Comparison of ENCODE assay signal across 29 cellular contexts in genomic region chr7:107680478-107680877, GRCh38. TPM values are rescaled to one million over a fixed set of nuclear protein-coding genes. Genes with fewer than 3 reads are reported as not detected.
"Had no signal": no experiment of that assay in that cellular context is flagged by ENCODE, and none has a peak within 500 bp of the region (broad histone marks: within the 10 kb centered on the region; RNA-seq: fewer than 3 reads in every experiment).

No MANE protein-coding gene starts in this region.

- H3K27me3 ChIP-seq: neural progenitor cell, ovary, right lobe of liver, sigmoid colon, stomach, tibial artery, transverse colon, upper lobe of right lung, vagina had no signal

- H3K4me3 ChIP-seq: neural progenitor cell, ovary, psoas muscle, right lobe of liver, sigmoid colon, stomach, thoracic aorta, tibial artery, transverse colon, upper lobe of right lung, vagina had no signal

- H3K9me3 Mint-ChIP-seq: natural killer cell; nephron; neural progenitor cell; stimulated activated effector memory CD8-positive, alpha-beta T cell treated with anti-CD3 and anti-CD28 coated beads, Interleukin-12 subunit alpha, Interleukin-12 subunit beta, amount 100 ng/mL, for 72 hours; stimulated activated naive B cell treated with anti-CD40 and anti-IgM and Interleukin-4, amounts not matched to agents 10 μg/mL and 1 μg/mL and 100 μg/mL, for 72 hours; stimulated activated naive CD8-positive, alpha-beta T cell treated with anti-CD3 and anti-CD28 coated beads, Interleukin-15, Interleukin-2, amounts not matched to agents 100 ng/mL and 50 ng/mL, for 24 hours; type B pancreatic cell had no signal

- H3K27ac Mint-ChIP-seq: natural killer cell; nephron; neural progenitor cell; progenitor cell of endocrine pancreas; stimulated activated effector memory CD8-positive, alpha-beta T cell treated with anti-CD3 and anti-CD28 coated beads, Interleukin-12 subunit alpha, Interleukin-12 subunit beta, amount 100 ng/mL, for 72 hours; stimulated activated naive B cell treated with anti-CD40 and anti-IgM and Interleukin-4, amounts not matched to agents 10 μg/mL and 1 μg/mL and 100 μg/mL, for 72 hours; stimulated activated naive CD8-positive, alpha-beta T cell treated with anti-CD3 and anti-CD28 coated beads, Interleukin-15, Interleukin-2, amounts not matched to agents 100 ng/mL and 50 ng/mL, for 24 hours; type B pancreatic cell had no signal

- H3K36me3 ChIP-seq: neural progenitor cell, ovary, right lobe of liver, sigmoid colon, stomach, thoracic aorta, tibial artery, transverse colon, upper lobe of right lung, vagina had no signal

- H3K4me2 ChIP-seq: neural progenitor cell had no signal

- DNase-seq: natural killer cell; occipital lobe; ovary; posterior cingulate gyrus; psoas muscle; right cardiac atrium; right lobe of liver; sigmoid colon; small intestine; stimulated activated CD4-positive, alpha-beta T cell treated with anti-CD3 and anti-CD28 coated beads, Interleukin-15, amount 100 ng/mL, for 24 hours; stimulated activated CD4-positive, alpha-beta T cell treated with anti-CD3 and anti-CD28 coated beads, Interleukin-2, amount 100 ng/mL, for 24 hours; stimulated activated CD4-positive, alpha-beta T cell treated with anti-CD3 and anti-CD28 coated beads, Interleukin-2, amount 100 ng/mL, for 48 hours; stimulated activated CD4-positive, alpha-beta T cell treated with anti-CD3 and anti-CD28 coated beads, Interleukin-4, amount 100 ng/mL, for 24 hours; stimulated activated naive B cell treated with anti-CD40 and anti-IgM and Interleukin-4, amounts not matched to agents 10 μg/mL and 1 μg/mL and 100 μg/mL, for 72 hours; stimulated activated naive CD4-positive, alpha-beta T cell treated with Interleukin-2 at 50 U/mL for 16 hours; stomach; tibial artery; transverse colon; upper lobe of right lung had no signal

- H3K36me3 Mint-ChIP-seq: natural killer cell; neural progenitor cell; stimulated activated effector memory CD8-positive, alpha-beta T cell treated with anti-CD3 and anti-CD28 coated beads, Interleukin-12 subunit alpha, Interleukin-12 subunit beta, amount 100 ng/mL, for 72 hours; stimulated activated naive B cell treated with anti-CD40 and anti-IgM and Interleukin-4, amounts not matched to agents 10 μg/mL and 1 μg/mL and 100 μg/mL, for 72 hours; type B pancreatic cell had no signal

- ATAC-seq: natural killer cell; psoas muscle; right cardiac atrium; right lobe of liver; stimulated activated effector memory CD8-positive, alpha-beta T cell treated with anti-CD3 and anti-CD28 coated beads, Interleukin-12 subunit alpha, Interleukin-12 subunit beta, amount 100 ng/mL, for 72 hours; stimulated activated naive B cell treated with anti-CD40 and anti-IgM and Interleukin-4, amounts not matched to agents 10 μg/mL and 1 μg/mL and 100 μg/mL, for 72 hours; upper lobe of right lung had no signal

- H3K4me3 Mint-ChIP-seq: natural killer cell; nephron; neural progenitor cell; stimulated activated effector memory CD8-positive, alpha-beta T cell treated with anti-CD3 and anti-CD28 coated beads, Interleukin-12 subunit alpha, Interleukin-12 subunit beta, amount 100 ng/mL, for 72 hours; stimulated activated naive B cell treated with anti-CD40 and anti-IgM and Interleukin-4, amounts not matched to agents 10 μg/mL and 1 μg/mL and 100 μg/mL, for 72 hours; stimulated activated naive CD8-positive, alpha-beta T cell treated with anti-CD3 and anti-CD28 coated beads, Interleukin-15, Interleukin-2, amounts not matched to agents 100 ng/mL and 50 ng/mL, for 24 hours; type B pancreatic cell had no signal

- H3K79me2 ChIP-seq: parathyroid adenoma had no signal

- H3K27me3 Mint-ChIP-seq: stimulated activated naive B cell treated with anti-CD40 and anti-IgM and Interleukin-4, amounts not matched to agents 10 μg/mL and 1 μg/mL and 100 μg/mL, for 72 hours; stimulated activated naive CD8-positive, alpha-beta T cell treated with anti-CD3 and anti-CD28 coated beads, Interleukin-15, Interleukin-2, amounts not matched to agents 100 ng/mL and 50 ng/mL, for 24 hours had no signal

- H2AFZ ChIP-seq: neural progenitor cell, parathyroid adenoma had no signal

- H3K27ac ChIP-seq: neural progenitor cell, ovary, parathyroid adenoma, psoas muscle, right lobe of liver, sigmoid colon, stomach, thoracic aorta, tibial artery, transverse colon, upper lobe of right lung, vagina had no signal

- H3K4me1 ChIP-seq: neural progenitor cell, parathyroid adenoma, psoas muscle, right lobe of liver, sigmoid colon, stomach, tibial artery, transverse colon, upper lobe of right lung, vagina had no signal

- H3K9ac ChIP-seq: neural progenitor cell, parathyroid adenoma had no signal

- H3K9me3 ChIP-seq: ovary, psoas muscle, right lobe of liver, sigmoid colon, stomach, thoracic aorta, tibial artery, transverse colon, upper lobe of right lung, vagina had no signal

RNA-seq across cellular contexts. Expression of gene SLC26A4, which starts 19.9 kb away (rescaled TPM):
- total RNA-seq: vagina had no signal
- polyA plus RNA-seq: neural cell had no signal
